In genomic region chr1:224339422-224340033, GRCh38 we compare ENCODE assay signal across 1 cellular context.
TF ChIP-seq lines count a peak whose summit lies in the region.

No MANE protein-coding gene starts in this region.

TF ChIP-seq in A549, 52 proteins besides CTCF, POLR2A, EP300 and RAD21 (continued from another document):
- TF ChIP-seq REST (IDR thresholded peaks at IDR 0.05), result no peak
- no peak for TF ChIP-seq FOSL2 (IDR thresholded peaks at IDR 0.05)
- TF ChIP-seq FOSL2 (CRISPR knock-in tag; IDR thresholded peaks at IDR 0.05), result no peak
- TF ChIP-seq, protein P1, sequence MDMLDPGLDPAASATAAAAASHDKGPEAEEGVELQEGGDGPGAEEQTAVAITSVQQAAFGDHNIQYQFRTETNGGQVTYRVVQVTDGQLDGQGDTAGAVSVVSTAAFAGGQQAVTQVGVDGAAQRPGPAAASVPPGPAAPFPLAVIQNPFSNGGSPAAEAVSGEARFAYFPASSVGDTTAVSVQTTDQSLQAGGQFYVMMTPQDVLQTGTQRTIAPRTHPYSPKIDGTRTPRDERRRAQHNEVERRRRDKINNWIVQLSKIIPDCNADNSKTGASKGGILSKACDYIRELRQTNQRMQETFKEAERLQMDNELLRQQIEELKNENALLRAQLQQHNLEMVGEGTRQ (IDR thresholded peaks at IDR 0.05), result no peak
- peak; percentile 99 for TF ChIP-seq FOXS1 (CRISPR knock-in tag; IDR thresholded peaks at IDR 0.05)
- no peak for TF ChIP-seq ESRRA (IDR thresholded peaks at IDR 0.05; ENCODE audit: borderline replicate concordance, low read length)
- TF ChIP-seq EHMT2 (IDR thresholded peaks at IDR 0.05; ENCODE audit: low read depth), result no peak
- TF ChIP-seq RCOR1 (IDR thresholded peaks at IDR 0.05; ENCODE audit: low read depth, low read length), result no peak
- TF ChIP-seq HEYL (CRISPR knock-in tag; IDR thresholded peaks at IDR 0.05), result peak; percentile 94
- no peak for TF ChIP-seq JUNB (IDR thresholded peaks at IDR 0.05)
- TF ChIP-seq CEBPB (IDR thresholded peaks at IDR 0.05), result no peak
- peak; percentile 48; the same call in 1 of the 2 replicates for TF ChIP-seq NPAS2 (CRISPR knock-in tag; IDR thresholded peaks at IDR 0.05; ENCODE audit: borderline replicate concordance)
- TF ChIP-seq MYC (IDR thresholded peaks at IDR 0.05; ENCODE audit: borderline replicate concordance, low read length), result no peak
- TF ChIP-seq SMC3 (IDR thresholded peaks at IDR 0.05), result no peak
- TF ChIP-seq JUN (IDR thresholded peaks at IDR 0.05), result no peak
- no peak for TF ChIP-seq BHLHE40 (IDR thresholded peaks at IDR 0.05; ENCODE audit: low read depth, low read length)
- peak; percentile 98 for TF ChIP-seq ZNF302 (CRISPR knock-in tag; IDR thresholded peaks at IDR 0.05)
- no peak for TF ChIP-seq BCL3 (IDR thresholded peaks at IDR 0.05)
- peak; percentile 77; the same call in 1 of the 2 replicates for TF ChIP-seq RARB (CRISPR knock-in tag; IDR thresholded peaks at IDR 0.05)
- no peak for TF ChIP-seq NFE2L2 (conservative IDR thresholded peaks at IDR 0.05; ENCODE audit: low read length)
- TF ChIP-seq, protein P2, sequence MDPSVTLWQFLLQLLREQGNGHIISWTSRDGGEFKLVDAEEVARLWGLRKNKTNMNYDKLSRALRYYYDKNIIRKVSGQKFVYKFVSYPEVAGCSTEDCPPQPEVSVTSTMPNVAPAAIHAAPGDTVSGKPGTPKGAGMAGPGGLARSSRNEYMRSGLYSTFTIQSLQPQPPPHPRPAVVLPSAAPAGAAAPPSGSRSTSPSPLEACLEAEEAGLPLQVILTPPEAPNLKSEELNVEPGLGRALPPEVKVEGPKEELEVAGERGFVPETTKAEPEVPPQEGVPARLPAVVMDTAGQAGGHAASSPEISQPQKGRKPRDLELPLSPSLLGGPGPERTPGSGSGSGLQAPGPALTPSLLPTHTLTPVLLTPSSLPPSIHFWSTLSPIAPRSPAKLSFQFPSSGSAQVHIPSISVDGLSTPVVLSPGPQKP (IDR thresholded peaks at IDR 0.05; ENCODE audit: low read depth, low read length), result no peak
- TF ChIP-seq CBX2 (IDR thresholded peaks at IDR 0.05; ENCODE audit: borderline replicate concordance, low read depth), result no peak
- peak; percentile 97 for TF ChIP-seq ZSCAN20 (CRISPR knock-in tag; IDR thresholded peaks at IDR 0.05)
- TF ChIP-seq MAFK (IDR thresholded peaks at IDR 0.05; ENCODE audit: partially characterized antibody), result no peak
- peak; percentile 95 for TF ChIP-seq ATOH8 (CRISPR knock-in tag; IDR thresholded peaks at IDR 0.05; ENCODE audit: low read depth)
- peak; percentile 82; the same call in 1 of the 2 replicates for TF ChIP-seq HMGXB4 (CRISPR knock-in tag; IDR thresholded peaks at IDR 0.05; ENCODE audit: borderline replicate concordance)
- TF ChIP-seq POLR2AphosphoS2 (conservative IDR thresholded peaks at IDR 0.05; ENCODE audit: low read length), result no peak
- peak; percentile 63; the same call in 1 of the 2 replicates for TF ChIP-seq HOXA7 (CRISPR knock-in tag; IDR thresholded peaks at IDR 0.05)
- TF ChIP-seq CHD4 (IDR thresholded peaks at IDR 0.05; ENCODE audit: borderline replicate concordance), result no peak
- no peak for TF ChIP-seq KDM1A (IDR thresholded peaks at IDR 0.05; ENCODE audit: low read depth)
- no peak for TF ChIP-seq PHF8 (IDR thresholded peaks at IDR 0.05; ENCODE audit: borderline replicate concordance, low read depth)
- no peak for TF ChIP-seq RFX5 (IDR thresholded peaks at IDR 0.05)
- 0 out of 2 replicates have a peak, but pooled peaks have one; percentile 83 for TF ChIP-seq FOSB (CRISPR knock-in tag; IDR thresholded peaks at IDR 0.05)
- peak; percentile 98 for TF ChIP-seq HOXB5 (CRISPR knock-in tag; IDR thresholded peaks at IDR 0.05)
- no peak for TF ChIP-seq TFCP2L1 (CRISPR knock-in tag; IDR thresholded peaks at IDR 0.05)
- no peak for TF ChIP-seq CHD2 (IDR thresholded peaks at IDR 0.05; ENCODE audit: low read length, partially characterized antibody)
- TF ChIP-seq GATA3 (IDR thresholded peaks at IDR 0.05; ENCODE audit: borderline replicate concordance), result no peak
- peak; percentile 99 for TF ChIP-seq HOXB13 (CRISPR knock-in tag; IDR thresholded peaks at IDR 0.05; ENCODE audit: low read depth)
- peak; percentile 99 for TF ChIP-seq EHF (CRISPR knock-in tag; IDR thresholded peaks at IDR 0.05)
- TF ChIP-seq ZFP36 (IDR thresholded peaks at IDR 0.05; ENCODE audit: borderline replicate concordance, partially characterized antibody), result no peak
- TF ChIP-seq, protein P3, sequence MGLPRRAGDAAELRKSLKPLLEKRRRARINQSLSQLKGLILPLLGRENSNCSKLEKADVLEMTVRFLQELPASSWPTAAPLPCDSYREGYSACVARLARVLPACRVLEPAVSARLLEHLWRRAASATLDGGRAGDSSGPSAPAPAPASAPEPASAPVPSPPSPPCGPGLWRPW (IDR thresholded peaks at IDR 0.05), result no peak
- no peak for TF ChIP-seq MAZ (IDR thresholded peaks at IDR 0.05; ENCODE audit: borderline replicate concordance, low read depth, low read length)
- no peak for TF ChIP-seq KDM5A (IDR thresholded peaks at IDR 0.05)
- no peak for TF ChIP-seq TP53 (CRISPR knock-in tag; IDR thresholded peaks at IDR 0.05)
- no peak for TF ChIP-seq HDAC2 (IDR thresholded peaks at IDR 0.05)
- no peak for TF ChIP-seq ZC3H11A (IDR thresholded peaks at IDR 0.05)
- TF ChIP-seq NR3C1 (IDR thresholded peaks at IDR 0.05), result no peak
